Comparison of ENCODE assay signal across 8 cellular contexts in the genomic region with DNA sequence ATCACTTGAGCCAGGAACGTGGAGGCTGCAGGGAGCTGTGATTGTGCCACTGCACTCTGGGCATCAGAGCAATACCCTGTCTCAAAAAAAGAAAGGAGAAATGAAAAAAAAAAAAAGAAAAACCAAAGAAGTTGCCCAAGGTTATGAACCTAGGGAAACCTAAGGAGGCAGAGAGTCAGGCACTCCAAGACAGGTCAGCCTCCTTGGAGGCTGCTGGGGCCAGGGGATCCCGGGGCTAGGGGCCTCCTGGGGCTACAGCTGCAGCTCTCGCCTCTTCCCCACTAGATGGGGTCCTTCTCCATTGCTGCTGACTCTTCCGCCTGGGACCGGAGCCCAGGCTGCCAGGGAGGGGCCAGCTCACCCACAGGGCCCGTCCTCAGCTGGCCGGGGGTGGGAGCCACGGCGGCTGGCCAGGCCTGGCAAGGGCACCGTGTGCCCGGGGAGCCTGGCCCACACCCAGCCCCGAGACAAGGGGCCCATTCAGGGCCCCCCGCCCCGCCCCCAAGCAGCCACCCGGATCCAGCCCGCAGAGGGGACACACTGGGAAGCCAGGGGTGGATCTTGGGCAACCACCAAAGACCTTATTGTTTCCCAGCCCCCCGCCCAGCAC. TPM values are rescaled to one million over a fixed set of nuclear protein-coding genes. Genes with fewer than 3 reads are reported as not detected.
A peak's percentile ranks its signal among the peaks of the same experiment; 100 is the strongest.
DNase-seq lines count a peak whose midpoint lies in the region; ATAC-seq and TF ChIP-seq lines count a peak whose summit lies in the region.

No MANE protein-coding gene starts in this region.

- TF ChIP-seq CTCF in cardiac fibroblast (IDR thresholded peaks at IDR 0.05; ENCODE audit: low read depth, low read length): peak; percentile 80
- peak; percentile 17 to 67 for TF ChIP-seq CTCF in suprapubic skin (IDR thresholded peaks at IDR 0.05)

- H3K4me3 ChIP-seq in cardiac fibroblast (replicated peaks in 1 of 2; ENCODE audit: low read depth in 2 of 2, low read length in 2 of 2): no peak overlapping the region
- peak overlapping the region; percentile 6 for H3K4me3 ChIP-seq in suprapubic skin

- TF ChIP-seq EP300 in suprapubic skin (IDR thresholded peaks at IDR 0.05): no peak

- H3K4me1 ChIP-seq in suprapubic skin: peaks cover 42% of the 10 kb centered on the region

- DNase-seq in NCI-H1436 (lab: John Stamatoyannopoulos, UW): peak; percentile 47
- DNase-seq in NCI-H1436 treated with DMSO at 0.1 percent for 48 hours (lab: John Stamatoyannopoulos, UW): no peak
- DNase-seq in NCI-H2227 (lab: John Stamatoyannopoulos, UW; ENCODE audit: unreplicated experiment): peak; percentile 81
- DNase-seq in cardiac fibroblast (ENCODE audit: low read depth in 2 of 2): peak; percentile 74 to 89
- DNase-seq in islet precursor cell: peak; percentile 83
- DNase-seq in suprapubic skin (ENCODE audit: low spot score in 2 of 2): no peak
- DNase-seq in NK-92 treated with Interleukin-12 subunit alpha and Interleukin-12 subunit beta, amount 100 ng/mL, for 24 hours (lab: John Stamatoyannopoulos, UW): no peak

- peaks cover 17% of the 10 kb centered on the region for H3K36me3 ChIP-seq in suprapubic skin

- ATAC-seq in GM19463 (IDR thresholded peaks at IDR 0.05; ENCODE audit: unreplicated experiment): no peak

- H3K27ac ChIP-seq in suprapubic skin: peak overlapping the region; percentile 69

- no peaks in the 10 kb centered on the region for H3K27me3 ChIP-seq in suprapubic skin

- no peak for TF ChIP-seq POLR2A in suprapubic skin (IDR thresholded peaks at IDR 0.05)

- 75% methylated on average over 1 of the region's 17 CpGs for WGBS in suprapubic skin

- no peaks in the 10 kb centered on the region for H3K9me3 ChIP-seq in suprapubic skin

RNA-seq across cellular contexts. Expression of a gene that starts 1.7 kb away (rescaled TPM):
- under 1 TPM in 1 of 4 donors, not detected in 3; 0.53 TPM for total RNA-seq in suprapubic skin

RNA-seq across cellular contexts. Expression of a gene that starts 13.2 kb away (rescaled TPM):
- total RNA-seq in suprapubic skin: 10 to 100 TPM; 52.7 to 67.2 (median 57.3) TPM

RNA-seq across cellular contexts. Expression of a gene that starts 17.9 kb away (rescaled TPM):
- 1 to 10 TPM in 1 of 4 donors, under 1 TPM in 3; 0.51 to 1.1 (median 0.67) TPM for total RNA-seq in suprapubic skin

RNA-seq across cellular contexts. Expression of a gene that starts 29.5 kb away (rescaled TPM):
- 10 to 100 TPM; 18.2 to 35.6 (median 27.0) TPM for total RNA-seq in suprapubic skin

RNA-seq across cellular contexts. Expression of a gene that starts 36.2 kb away (rescaled TPM):
- total RNA-seq in suprapubic skin: 10 to 100 TPM; 38.5 to 50.4 (median 39.6) TPM

Comparison
In these comparisons a context has a peak if more than half of its experiments do, and no peak if none do; other contexts are left out.
1. DNase-seq: peak in NCI-H1436 (single experiment), NCI-H2227 (single experiment), cardiac fibroblast (2 of 2) and islet precursor cell (single experiment); none in NCI-H1436 treated with DMSO at 0.1 percent for 48 hours (single experiment), suprapubic skin (0 of 2) and NK-92 treated with Interleukin-12 subunit alpha and Interleukin-12 subunit beta, amount 100 ng/mL, for 24 hours (single experiment).